Comparison of ENCODE assay signal across 10 cellular contexts in the genomic region with DNA sequence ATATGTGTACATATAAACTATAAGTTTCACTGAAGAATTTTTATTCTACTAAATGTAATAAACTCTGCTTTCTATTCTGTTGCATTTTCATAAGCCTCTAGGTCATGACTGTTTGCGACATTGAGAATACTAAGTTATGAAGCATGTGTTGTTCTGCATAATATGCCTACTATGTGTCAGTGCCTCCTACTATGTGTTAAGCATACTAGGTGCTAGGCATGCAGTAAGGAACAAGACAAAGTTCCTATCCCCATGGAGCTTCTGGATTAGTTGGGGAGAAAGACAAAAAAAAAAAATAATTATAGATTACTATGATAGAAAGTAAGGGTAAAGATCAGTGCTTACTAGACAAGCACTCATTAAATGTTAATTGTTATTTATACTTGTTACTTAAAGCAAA. TPM values are rescaled to one million over a fixed set of nuclear protein-coding genes. Genes with fewer than 3 reads are reported as not detected.
DNase-seq lines count a peak whose midpoint lies in the region; ATAC-seq, FAIRE-seq and TF ChIP-seq lines count a peak whose summit lies in the region.
"Had no signal": no experiment of that assay in that cellular context is flagged by ENCODE, and none has a peak within 500 bp of the region (broad histone marks: within the 10 kb centered on the region; RNA-seq: fewer than 3 reads in every experiment).

No MANE protein-coding gene starts in this region.

- in situ Hi-C loops in GM23248 (cut with MboI): no loop called here

- 92% methylated on average over 1 of the region's 1 CpG for WGBS in A549 (ENCODE audit: missing lambda C conversion rate)
- 51 to 62% methylated on average over 1 of the region's 1 CpG for WGBS in GM23248 (ENCODE audit: low coverage in 1 of 2, low lambda C conversion rate in 2 of 2, missing lambda C conversion rate in 2 of 2), 2 experiments

- ATAC-seq in A549: no peak
- ATAC-seq in lower lobe of right lung: no peak
- no peak for ATAC-seq in sciatic nerve
- ATAC-seq in naive thymus-derived CD8-positive, alpha-beta T cell: no peak
- ATAC-seq in HG03039 (IDR thresholded peaks at IDR 0.05; ENCODE audit: unreplicated experiment): no peak

- peak overlapping the region; percentile 85 for H3K9ac ChIP-seq in GM23248

- H3K4me1 ChIP-seq in A549 (peaks cover 20% of the 10 kb centered on the region), GM23248 (ENCODE audit: insufficient read depth) (peaks cover 25% of the 10 kb centered on the region), ascending aorta (peaks cover 3 to 18% of the 10 kb centered on the region in 2 donors), lower lobe of right lung (peaks cover 50% of the 10 kb centered on the region)

- intact Hi-C loops in ascending aorta (cut with DNase I): loop anchor here (5.0 to 10.0 kb wide), 6 partner anchors 52 to 1715 kb away; a partner anchor contains a TSS
- intact Hi-C loops in lower lobe of right lung (cut with DNase I): no loop called here
- intact Hi-C loops in sciatic nerve (cut with DNase I): no loop called here

- peaks cover 0 to 11% (median 3%) of the 10 kb centered on the region in 3 donors for H3K36me3 Mint-ChIP-seq in naive thymus-derived CD8-positive, alpha-beta T cell

- H3K4me3 ChIP-seq in A549 (0 out of 3 replicates have a peak overlapping the region, but pooled peaks have one; percentile 81), GM23248 (peak overlapping the region; percentile 84), ascending aorta (peak overlapping the region; percentile 84 to 99), lower lobe of right lung (peak overlapping the region; percentile 81)

- no peaks in the 10 kb centered on the region for H3K9me3 Mint-ChIP-seq in naive thymus-derived CD8-positive, alpha-beta T cell

- H3K9me2 ChIP-seq in GM23248 (ENCODE audit: insufficient read depth): no peaks in the 10 kb centered on the region

- no peak for TF ChIP-seq RAD21 in A549 (conservative IDR thresholded peaks at IDR 0.05 in 1 of 2, IDR thresholded peaks at IDR 0.05 in 1 of 2)

- DNase-seq in A549 (ENCODE audit: low read depth in 1 of 2, low spot score in 1 of 2): no peak
- DNase-seq in GM23248: no peak
- DNase-seq in ascending aorta (ENCODE audit: low spot score in 2 of 2): no peak
- no peak for DNase-seq in lower lobe of right lung
- no peak for DNase-seq in NAMALWA (ENCODE audit: low spot score)
- no peak for DNase-seq in sciatic nerve (ENCODE audit: low spot score)
- DNase-seq in naive thymus-derived CD8-positive, alpha-beta T cell: no peak
- DNase-seq: NCI-H1105 treated with DMSO at 0.1 percent for 48 hours had no signal

- CTCF ChIA-PET in A549 (lab: Yijun Ruan, JAX): no interaction called here

- no peaks in the 10 kb centered on the region for H3K27me3 Mint-ChIP-seq in naive thymus-derived CD8-positive, alpha-beta T cell

- TF ChIP-seq CTCF in A549 (IDR thresholded peaks at IDR 0.05) (no peak), ascending aorta (IDR thresholded peaks at IDR 0.05) (no peak), lower lobe of right lung (IDR thresholded peaks at IDR 0.05) (no peak)

- TF ChIP-seq POLR2A in A549 (IDR thresholded peaks at IDR 0.05; ENCODE audit: low read length): no peak

- H3K4me2 ChIP-seq in A549 (peak overlapping the region; percentile 75), GM23248 (ENCODE audit: unreplicated experiment) (peak overlapping the region; percentile 88)

- no peak for TF ChIP-seq EP300 in A549 (IDR thresholded peaks at IDR 0.05)

- peak overlapping the region in 3 of 10 donors; percentile 31 to 98 (median 43) for H3K27ac Mint-ChIP-seq in naive thymus-derived CD8-positive, alpha-beta T cell

- peaks cover 86% of the 10 kb centered on the region for H3K79me2 ChIP-seq in GM23248 (ENCODE audit: insufficient read depth)

- H3K9me3 ChIP-seq in A549 (no peaks in the 10 kb centered on the region), GM23248 (ENCODE audit: low read depth) (no peaks in the 10 kb centered on the region), ascending aorta (no peaks in the 10 kb centered on the region), lower lobe of right lung (no peaks in the 10 kb centered on the region)

- no peak for FAIRE-seq in A549 (lab: Jason Lieb, UNC)
- FAIRE-seq: GM12891 had no signal

- H3K4me1 Mint-ChIP-seq in naive thymus-derived CD8-positive, alpha-beta T cell: peaks cover 18 to 51% (median 40%) of the 10 kb centered on the region in 4 donors

- H3K36me3 ChIP-seq in GM23248 (ENCODE audit: low read depth) (no peaks in the 10 kb centered on the region), ascending aorta (no peaks in the 10 kb centered on the region), lower lobe of right lung (no peaks in the 10 kb centered on the region)

- H4K20me1 ChIP-seq in GM23248 (ENCODE audit: insufficient read depth): no peaks in the 10 kb centered on the region; the same call in 1 of the 2 replicates

- H2AFZ ChIP-seq in GM23248: no peak overlapping the region

- H3K27ac ChIP-seq in A549 (no peak overlapping the region), GM23248 (peak overlapping the region; percentile 77), ascending aorta (no peak overlapping the region), lower lobe of right lung (no peak overlapping the region)

- H3K27me3 ChIP-seq in GM23248 (replicated peaks; ENCODE audit: insufficient read depth): no peaks in the 10 kb centered on the region
- no peaks in the 10 kb centered on the region for H3K27me3 ChIP-seq in ascending aorta
- H3K27me3 ChIP-seq in lower lobe of right lung (ENCODE audit: low read depth): no peaks in the 10 kb centered on the region

- POLR2A ChIA-PET in A549 (lab: Yijun Ruan, JAX): no interaction called here
- POLR2A ChIA-PET in naive thymus-derived CD8-positive, alpha-beta T cell (lab: Charles Lee): no interaction called here

- H3K4me3 Mint-ChIP-seq in naive thymus-derived CD8-positive, alpha-beta T cell: peak overlapping the region in 3 of 10 donors; percentile 40 to 100 (median 98)

- peaks cover 30% of the 10 kb centered on the region for H3F3A ChIP-seq in GM23248 (ENCODE audit: insufficient read depth)

TF ChIP-seq in A549, 52 proteins besides CTCF, POLR2A, EP300 and RAD21 (continues in another document):
- TF ChIP-seq, protein P1, sequence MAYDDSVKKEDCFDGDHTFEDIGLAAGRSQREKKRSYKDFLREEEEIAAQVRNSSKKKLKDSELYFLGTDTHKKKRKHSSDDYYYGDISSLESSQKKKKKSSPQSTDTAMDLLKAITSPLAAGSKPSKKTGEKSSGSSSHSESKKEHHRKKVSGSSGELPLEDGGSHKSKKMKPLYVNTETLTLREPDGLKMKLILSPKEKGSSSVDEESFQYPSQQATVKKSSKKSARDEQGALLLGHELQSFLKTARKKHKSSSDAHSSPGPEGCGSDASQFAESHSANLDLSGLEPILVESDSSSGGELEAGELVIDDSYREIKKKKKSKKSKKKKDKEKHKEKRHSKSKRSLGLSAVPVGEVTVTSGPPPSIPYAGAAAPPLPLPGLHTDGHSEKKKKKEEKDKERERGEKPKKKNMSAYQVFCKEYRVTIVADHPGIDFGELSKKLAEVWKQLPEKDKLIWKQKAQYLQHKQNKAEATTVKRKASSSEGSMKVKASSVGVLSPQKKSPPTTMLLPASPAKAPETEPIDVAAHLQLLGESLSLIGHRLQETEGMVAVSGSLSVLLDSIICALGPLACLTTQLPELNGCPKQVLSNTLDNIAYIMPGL (CRISPR knock-in tag; IDR thresholded peaks at IDR 0.05; ENCODE audit: borderline replicate concordance): no peak
- TF ChIP-seq TP53 (CRISPR knock-in tag; IDR thresholded peaks at IDR 0.05): no peak
- TF ChIP-seq HOXA7 (CRISPR knock-in tag; IDR thresholded peaks at IDR 0.05): no peak
- no peak for TF ChIP-seq RFX5 (IDR thresholded peaks at IDR 0.05)
- no peak for TF ChIP-seq RARB (CRISPR knock-in tag; IDR thresholded peaks at IDR 0.05)
- TF ChIP-seq, protein P2, sequence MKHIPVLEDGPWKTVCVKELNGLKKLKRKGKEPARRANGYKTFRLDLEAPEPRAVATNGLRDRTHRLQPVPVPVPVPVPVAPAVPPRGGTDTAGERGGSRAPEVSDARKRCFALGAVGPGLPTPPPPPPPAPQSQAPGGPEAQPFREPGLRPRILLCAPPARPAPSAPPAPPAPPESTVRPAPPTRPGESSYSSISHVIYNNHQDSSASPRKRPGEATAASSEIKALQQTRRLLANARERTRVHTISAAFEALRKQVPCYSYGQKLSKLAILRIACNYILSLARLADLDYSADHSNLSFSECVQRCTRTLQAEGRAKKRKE (CRISPR knock-in tag; IDR thresholded peaks at IDR 0.05; ENCODE audit: low read depth): no peak
- no peak for TF ChIP-seq ESRRA (IDR thresholded peaks at IDR 0.05; ENCODE audit: borderline replicate concordance, low read length)
- no peak for TF ChIP-seq HOXB5 (CRISPR knock-in tag; IDR thresholded peaks at IDR 0.05)

RNA-seq across cellular contexts. Expression of a gene that starts 1.3 kb away (rescaled TPM):
- polyA plus RNA-seq in A549 (2011; rRNA removed) (59.3 and 64.8 TPM in 2 replicates), A549 (2017; fragmentation: RNase III; extraction: RNeasy Plus Mini Kit Qiagen cat#74134 plus additional on column Dnase treatment) (44.3 to 52.5 TPM (median 48.8 TPM) in 3 replicates), GM23248 (2016; fragmentation: Nextera tagmentation; extraction: Ambion mirVana) (41.9 and 45.3 TPM in 2 replicates)
- polyA plus RNA-seq in A549 (2012; cell fraction: cytosol; rRNA removed): 79.9 and 95.6 TPM in 2 replicates
- 40.9 and 51.4 TPM in 2 replicates for polyA plus RNA-seq in A549 (2012; cell fraction: nucleus; rRNA removed)
- 12.6 and 20.8 TPM in 2 replicates for polyA minus RNA-seq in A549 (2011; rRNA and poly(A)+ RNA removed)
- 29.4 and 69.4 TPM in 2 replicates for total RNA-seq in GM23248 (2014; rRNA removed; shearing (Covaris generic))
- total RNA-seq in ascending aorta (97.1 TPM), lower lobe of right lung (92.7 TPM), sciatic nerve (70.4 TPM)
- 10 to 100 TPM; 36.9 to 43.5 TPM for total RNA-seq in naive thymus-derived CD8-positive, alpha-beta T cell
- polyA plus RNA-seq in naive thymus-derived CD8-positive, alpha-beta T cell: 10 to 100 TPM; 26.1 to 32.1 (median 29.2) TPM

RNA-seq across cellular contexts. Expression of a gene that starts 2.1 kb away (rescaled TPM):
- polyA plus RNA-seq in A549 (2011; rRNA removed) (59.9 and 69.6 TPM in 2 replicates), A549 (2017; fragmentation: RNase III; extraction: RNeasy Plus Mini Kit Qiagen cat#74134 plus additional on column Dnase treatment) (30.4 to 32.6 TPM (median 31.0 TPM) in 3 replicates), GM23248 (2016; fragmentation: Nextera tagmentation; extraction: Ambion mirVana) (55.4 and 56.7 TPM in 2 replicates)
- 14.1 and 14.6 TPM in 2 replicates for polyA plus RNA-seq in A549 (2012; cell fraction: cytosol; rRNA removed)
- polyA plus RNA-seq in A549 (2012; cell fraction: nucleus; rRNA removed): 19.0 and 21.8 TPM in 2 replicates
- 66.5 and 87.3 TPM in 2 replicates for polyA minus RNA-seq in A549 (2011; rRNA and poly(A)+ RNA removed)
- 81.0 and 89.8 TPM in 2 replicates for total RNA-seq in GM23248 (2014; rRNA removed; shearing (Covaris generic))
- total RNA-seq in ascending aorta (30.9 TPM), lower lobe of right lung (106 TPM), sciatic nerve (127 TPM)
- 10 to 100 TPM; 44.5 to 48.6 TPM for total RNA-seq in naive thymus-derived CD8-positive, alpha-beta T cell
- polyA plus RNA-seq in naive thymus-derived CD8-positive, alpha-beta T cell: 10 to 100 TPM in 2 of 3 donors, 1 to 10 TPM in 1; 6.8 to 11.3 (median 10.3) TPM
